In the genomic region with DNA sequence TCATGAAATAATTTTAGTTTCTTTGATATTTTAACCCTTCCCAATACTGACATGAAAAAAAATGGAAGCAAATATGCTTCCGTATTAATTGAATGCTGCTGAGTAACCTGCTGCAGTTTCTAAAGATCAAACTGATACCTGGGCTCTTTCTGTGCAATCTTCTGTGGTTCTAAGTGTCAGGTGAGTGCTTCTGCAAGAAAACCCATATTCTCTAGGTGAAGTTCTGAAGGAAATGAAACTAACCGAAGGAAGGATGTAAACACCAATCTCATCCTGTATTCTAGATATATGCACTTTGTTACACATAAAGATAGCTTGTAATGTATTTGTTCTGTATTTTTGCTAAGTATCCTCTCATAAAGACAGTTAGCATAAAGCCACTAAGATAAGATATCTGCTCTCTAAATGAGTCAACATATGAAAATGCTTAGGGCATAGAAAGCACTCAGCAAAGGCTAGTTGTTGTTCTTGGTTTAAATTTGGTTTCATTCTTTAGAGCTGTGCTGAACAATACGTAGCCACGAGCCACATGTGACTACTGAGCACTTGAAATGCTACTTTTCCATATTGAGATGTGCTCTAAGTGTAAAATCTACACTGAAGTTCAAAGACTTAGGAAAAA, we compare ENCODE assay signal across 10 cellular contexts. TPM values are rescaled to one million over a fixed set of nuclear protein-coding genes. Genes with fewer than 3 reads are reported as not detected.
DNase-seq lines count a peak whose midpoint lies in the region; ATAC-seq and TF ChIP-seq lines count a peak whose summit lies in the region.
"Had no signal": no experiment of that assay in that cellular context is flagged by ENCODE, and none has a peak within 500 bp of the region (broad histone marks: within the 10 kb centered on the region; RNA-seq: fewer than 3 reads in every experiment).

No MANE protein-coding gene starts in this region.

- peak overlapping the region; percentile 44 for H3K4me3 ChIP-seq in fibroblast of pulmonary artery (replicated peaks; ENCODE audit: low read depth, low read length)
- no peak overlapping the region for H3K4me3 ChIP-seq in vagina

- DNase-seq in fibroblast of pulmonary artery (ENCODE audit: low read depth) (peak; percentile 62), GM19238 (ENCODE audit: insufficient read length, low spot score) (no peak), NCI-H1694 (lab: John Stamatoyannopoulos, UW) (no peak), vagina (ENCODE audit: extremely low spot score in 2 of 2) (no peak), HCEC 1CT (no peak)
- DNase-seq: hypothalamus had no signal

- TF ChIP-seq CTCF in fibroblast of pulmonary artery (IDR thresholded peaks at IDR 0.05; ENCODE audit: low read length, missing control alignments) = no peak
- no peak for TF ChIP-seq CTCF in vagina (IDR thresholded peaks at IDR 0.05)

- H3K36me3 ChIP-seq in vagina = no peaks in the 10 kb centered on the region

- H3K27me3 ChIP-seq in vagina = no peaks in the 10 kb centered on the region

- peaks cover 25% of the 10 kb centered on the region for H3K4me1 ChIP-seq in vagina

- no peak for TF ChIP-seq POLR2A in vagina (IDR thresholded peaks at IDR 0.05)

- no peaks in the 10 kb centered on the region for H3K9me3 ChIP-seq in vagina

- H3K27ac ChIP-seq in vagina = no peak overlapping the region
- H3K27ac ChIP-seq: VCaP had no signal

- ATAC-seq in GM18499 (IDR thresholded peaks at IDR 0.05; ENCODE audit: insufficient read depth, unreplicated experiment) = peak; percentile 99
- peak; percentile 95 for ATAC-seq in GM21528 (IDR thresholded peaks at IDR 0.05; ENCODE audit: low FRiP score, unreplicated experiment)
- ATAC-seq in HG03571 (IDR thresholded peaks at IDR 0.05; ENCODE audit: unreplicated experiment) = peak; percentile 93

- intact Hi-C loops in vagina (cut with DNase I) = no loop called here

RNA-seq across cellular contexts. Expression of gene ITGA2, which starts 52.0 kb away (rescaled TPM):
- 18.4 TPM for total RNA-seq in vagina
